Comparison of ENCODE assay signal across 1 cellular context in the genomic region with DNA sequence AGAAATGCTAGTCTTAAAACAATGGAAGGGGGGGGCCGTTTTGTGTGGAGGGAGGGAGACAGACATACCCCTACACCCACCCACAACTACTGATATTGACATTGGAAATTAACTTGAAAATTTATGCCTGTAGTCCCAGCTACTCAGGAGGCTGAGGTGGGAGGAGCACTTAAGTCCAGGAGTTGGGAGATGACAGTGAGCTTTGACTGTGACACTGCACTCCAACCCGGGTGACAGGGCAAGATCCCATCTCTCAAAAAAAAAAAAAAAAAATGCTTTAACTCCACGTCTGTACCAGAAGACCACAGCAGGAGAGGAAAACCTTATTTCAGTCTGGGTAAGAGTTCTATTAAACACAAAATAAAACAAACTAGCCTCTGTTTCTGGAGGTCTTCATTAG.
TF ChIP-seq lines count a peak whose summit lies in the region.

No MANE protein-coding gene starts in this region.

TF ChIP-seq in A549, 52 proteins besides CTCF, POLR2A, EP300 and RAD21 (continued from another document):
- TF ChIP-seq, protein P1, sequence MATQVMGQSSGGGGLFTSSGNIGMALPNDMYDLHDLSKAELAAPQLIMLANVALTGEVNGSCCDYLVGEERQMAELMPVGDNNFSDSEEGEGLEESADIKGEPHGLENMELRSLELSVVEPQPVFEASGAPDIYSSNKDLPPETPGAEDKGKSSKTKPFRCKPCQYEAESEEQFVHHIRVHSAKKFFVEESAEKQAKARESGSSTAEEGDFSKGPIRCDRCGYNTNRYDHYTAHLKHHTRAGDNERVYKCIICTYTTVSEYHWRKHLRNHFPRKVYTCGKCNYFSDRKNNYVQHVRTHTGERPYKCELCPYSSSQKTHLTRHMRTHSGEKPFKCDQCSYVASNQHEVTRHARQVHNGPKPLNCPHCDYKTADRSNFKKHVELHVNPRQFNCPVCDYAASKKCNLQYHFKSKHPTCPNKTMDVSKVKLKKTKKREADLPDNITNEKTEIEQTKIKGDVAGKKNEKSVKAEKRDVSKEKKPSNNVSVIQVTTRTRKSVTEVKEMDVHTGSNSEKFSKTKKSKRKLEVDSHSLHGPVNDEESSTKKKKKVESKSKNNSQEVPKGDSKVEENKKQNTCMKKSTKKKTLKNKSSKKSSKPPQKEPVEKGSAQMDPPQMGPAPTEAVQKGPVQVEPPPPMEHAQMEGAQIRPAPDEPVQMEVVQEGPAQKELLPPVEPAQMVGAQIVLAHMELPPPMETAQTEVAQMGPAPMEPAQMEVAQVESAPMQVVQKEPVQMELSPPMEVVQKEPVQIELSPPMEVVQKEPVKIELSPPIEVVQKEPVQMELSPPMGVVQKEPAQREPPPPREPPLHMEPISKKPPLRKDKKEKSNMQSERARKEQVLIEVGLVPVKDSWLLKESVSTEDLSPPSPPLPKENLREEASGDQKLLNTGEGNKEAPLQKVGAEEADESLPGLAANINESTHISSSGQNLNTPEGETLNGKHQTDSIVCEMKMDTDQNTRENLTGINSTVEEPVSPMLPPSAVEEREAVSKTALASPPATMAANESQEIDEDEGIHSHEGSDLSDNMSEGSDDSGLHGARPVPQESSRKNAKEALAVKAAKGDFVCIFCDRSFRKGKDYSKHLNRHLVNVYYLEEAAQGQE (IDR thresholded peaks at IDR 0.05): no peak
- TF ChIP-seq POLR2AphosphoS2 (conservative IDR thresholded peaks at IDR 0.05; ENCODE audit: low read length) (no peak), CBX8 (IDR thresholded peaks at IDR 0.05) (no peak), KDM1A (IDR thresholded peaks at IDR 0.05; ENCODE audit: low read depth) (no peak), BHLHE40 (IDR thresholded peaks at IDR 0.05; ENCODE audit: low read depth, low read length) (no peak)
TF ChIP-seq in A549: peak in this region for 0.
